ENCODE assay signal across 1 cellular context in genomic region chr10:124872681-124873080, GRCh38.
TF ChIP-seq lines count a peak whose summit lies in the region.

No MANE protein-coding gene starts in this region.

TF ChIP-seq in WTC11, 78 proteins besides CTCF, POLR2A, EP300 and RAD21 (continued from another document):
- TF ChIP-seq, protein P1, sequence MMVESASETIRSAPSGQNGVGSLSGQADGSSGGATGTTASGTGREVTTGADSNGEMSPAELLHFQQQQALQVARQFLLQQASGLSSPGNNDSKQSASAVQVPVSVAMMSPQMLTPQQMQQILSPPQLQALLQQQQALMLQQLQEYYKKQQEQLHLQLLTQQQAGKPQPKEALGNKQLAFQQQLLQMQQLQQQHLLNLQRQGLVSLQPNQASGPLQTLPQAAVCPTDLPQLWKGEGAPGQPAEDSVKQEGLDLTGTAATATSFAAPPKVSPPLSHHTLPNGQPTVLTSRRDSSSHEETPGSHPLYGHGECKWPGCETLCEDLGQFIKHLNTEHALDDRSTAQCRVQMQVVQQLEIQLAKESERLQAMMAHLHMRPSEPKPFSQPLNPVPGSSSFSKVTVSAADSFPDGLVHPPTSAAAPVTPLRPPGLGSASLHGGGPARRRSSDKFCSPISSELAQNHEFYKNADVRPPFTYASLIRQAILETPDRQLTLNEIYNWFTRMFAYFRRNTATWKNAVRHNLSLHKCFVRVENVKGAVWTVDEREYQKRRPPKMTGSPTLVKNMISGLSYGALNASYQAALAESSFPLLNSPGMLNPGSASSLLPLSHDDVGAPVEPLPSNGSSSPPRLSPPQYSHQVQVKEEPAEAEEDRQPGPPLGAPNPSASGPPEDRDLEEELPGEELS (CRISPR knock-in tag; IDR thresholded peaks at IDR 0.05) = no peak
- 0 out of 2 replicates have a peak, but pooled peaks have one; percentile 28 for TF ChIP-seq GTF2I (CRISPR knock-in tag; conservative IDR thresholded peaks at IDR 0.05)
TF ChIP-seq in WTC11: peak in this region for 1.
